1 cellular context compared by ENCODE assay signal in the genomic region with DNA sequence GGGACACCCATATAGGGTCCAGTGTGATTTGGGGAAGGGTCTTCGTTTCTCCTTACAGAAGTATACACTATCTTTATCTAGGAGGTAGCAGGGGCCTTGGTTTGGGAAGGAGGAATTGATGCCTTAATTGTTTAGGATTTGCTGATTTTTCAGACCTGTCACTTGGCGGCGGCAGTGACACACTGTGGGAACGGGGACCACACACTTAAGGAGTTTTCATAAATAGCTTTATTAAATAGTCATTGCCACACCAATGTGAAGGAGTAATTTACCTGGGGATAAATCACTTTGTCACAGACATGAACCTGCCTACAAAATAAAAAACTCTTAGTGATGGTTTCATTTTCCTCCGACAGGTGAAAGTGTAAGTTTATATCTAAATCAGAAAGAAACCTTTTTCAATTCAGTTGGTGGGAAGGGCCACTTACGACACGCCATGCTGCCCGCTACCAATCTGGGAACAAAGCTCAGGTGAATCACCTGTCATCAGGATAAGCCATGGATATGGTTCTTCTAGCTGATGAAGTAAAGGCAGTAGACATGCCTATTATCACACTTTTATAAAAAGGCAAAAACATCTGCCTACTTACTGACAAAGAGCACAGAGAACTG.
TF ChIP-seq lines count a peak whose summit lies in the region.

No MANE protein-coding gene starts in this region.

TF ChIP-seq in H1, 55 proteins besides CTCF, POLR2A, EP300 and RAD21:
- TF ChIP-seq, protein P1, sequence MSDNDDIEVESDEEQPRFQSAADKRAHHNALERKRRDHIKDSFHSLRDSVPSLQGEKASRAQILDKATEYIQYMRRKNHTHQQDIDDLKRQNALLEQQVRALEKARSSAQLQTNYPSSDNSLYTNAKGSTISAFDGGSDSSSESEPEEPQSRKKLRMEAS (IDR thresholded peaks at IDR 0.05), result no peak
- TF ChIP-seq HDAC6 (IDR thresholded peaks at IDR 0.05; ENCODE audit: low read depth, low read length), result no peak
- no peak for TF ChIP-seq SIX5 (IDR thresholded peaks at IDR 0.05; ENCODE audit: low read depth, low read length)
- no peak for TF ChIP-seq TEAD4 (IDR thresholded peaks at IDR 0.05; ENCODE audit: low read depth, low read length)
- TF ChIP-seq MAFK (IDR thresholded peaks at IDR 0.05; ENCODE audit: low read depth, low read length), result no peak
- TF ChIP-seq, protein P2, sequence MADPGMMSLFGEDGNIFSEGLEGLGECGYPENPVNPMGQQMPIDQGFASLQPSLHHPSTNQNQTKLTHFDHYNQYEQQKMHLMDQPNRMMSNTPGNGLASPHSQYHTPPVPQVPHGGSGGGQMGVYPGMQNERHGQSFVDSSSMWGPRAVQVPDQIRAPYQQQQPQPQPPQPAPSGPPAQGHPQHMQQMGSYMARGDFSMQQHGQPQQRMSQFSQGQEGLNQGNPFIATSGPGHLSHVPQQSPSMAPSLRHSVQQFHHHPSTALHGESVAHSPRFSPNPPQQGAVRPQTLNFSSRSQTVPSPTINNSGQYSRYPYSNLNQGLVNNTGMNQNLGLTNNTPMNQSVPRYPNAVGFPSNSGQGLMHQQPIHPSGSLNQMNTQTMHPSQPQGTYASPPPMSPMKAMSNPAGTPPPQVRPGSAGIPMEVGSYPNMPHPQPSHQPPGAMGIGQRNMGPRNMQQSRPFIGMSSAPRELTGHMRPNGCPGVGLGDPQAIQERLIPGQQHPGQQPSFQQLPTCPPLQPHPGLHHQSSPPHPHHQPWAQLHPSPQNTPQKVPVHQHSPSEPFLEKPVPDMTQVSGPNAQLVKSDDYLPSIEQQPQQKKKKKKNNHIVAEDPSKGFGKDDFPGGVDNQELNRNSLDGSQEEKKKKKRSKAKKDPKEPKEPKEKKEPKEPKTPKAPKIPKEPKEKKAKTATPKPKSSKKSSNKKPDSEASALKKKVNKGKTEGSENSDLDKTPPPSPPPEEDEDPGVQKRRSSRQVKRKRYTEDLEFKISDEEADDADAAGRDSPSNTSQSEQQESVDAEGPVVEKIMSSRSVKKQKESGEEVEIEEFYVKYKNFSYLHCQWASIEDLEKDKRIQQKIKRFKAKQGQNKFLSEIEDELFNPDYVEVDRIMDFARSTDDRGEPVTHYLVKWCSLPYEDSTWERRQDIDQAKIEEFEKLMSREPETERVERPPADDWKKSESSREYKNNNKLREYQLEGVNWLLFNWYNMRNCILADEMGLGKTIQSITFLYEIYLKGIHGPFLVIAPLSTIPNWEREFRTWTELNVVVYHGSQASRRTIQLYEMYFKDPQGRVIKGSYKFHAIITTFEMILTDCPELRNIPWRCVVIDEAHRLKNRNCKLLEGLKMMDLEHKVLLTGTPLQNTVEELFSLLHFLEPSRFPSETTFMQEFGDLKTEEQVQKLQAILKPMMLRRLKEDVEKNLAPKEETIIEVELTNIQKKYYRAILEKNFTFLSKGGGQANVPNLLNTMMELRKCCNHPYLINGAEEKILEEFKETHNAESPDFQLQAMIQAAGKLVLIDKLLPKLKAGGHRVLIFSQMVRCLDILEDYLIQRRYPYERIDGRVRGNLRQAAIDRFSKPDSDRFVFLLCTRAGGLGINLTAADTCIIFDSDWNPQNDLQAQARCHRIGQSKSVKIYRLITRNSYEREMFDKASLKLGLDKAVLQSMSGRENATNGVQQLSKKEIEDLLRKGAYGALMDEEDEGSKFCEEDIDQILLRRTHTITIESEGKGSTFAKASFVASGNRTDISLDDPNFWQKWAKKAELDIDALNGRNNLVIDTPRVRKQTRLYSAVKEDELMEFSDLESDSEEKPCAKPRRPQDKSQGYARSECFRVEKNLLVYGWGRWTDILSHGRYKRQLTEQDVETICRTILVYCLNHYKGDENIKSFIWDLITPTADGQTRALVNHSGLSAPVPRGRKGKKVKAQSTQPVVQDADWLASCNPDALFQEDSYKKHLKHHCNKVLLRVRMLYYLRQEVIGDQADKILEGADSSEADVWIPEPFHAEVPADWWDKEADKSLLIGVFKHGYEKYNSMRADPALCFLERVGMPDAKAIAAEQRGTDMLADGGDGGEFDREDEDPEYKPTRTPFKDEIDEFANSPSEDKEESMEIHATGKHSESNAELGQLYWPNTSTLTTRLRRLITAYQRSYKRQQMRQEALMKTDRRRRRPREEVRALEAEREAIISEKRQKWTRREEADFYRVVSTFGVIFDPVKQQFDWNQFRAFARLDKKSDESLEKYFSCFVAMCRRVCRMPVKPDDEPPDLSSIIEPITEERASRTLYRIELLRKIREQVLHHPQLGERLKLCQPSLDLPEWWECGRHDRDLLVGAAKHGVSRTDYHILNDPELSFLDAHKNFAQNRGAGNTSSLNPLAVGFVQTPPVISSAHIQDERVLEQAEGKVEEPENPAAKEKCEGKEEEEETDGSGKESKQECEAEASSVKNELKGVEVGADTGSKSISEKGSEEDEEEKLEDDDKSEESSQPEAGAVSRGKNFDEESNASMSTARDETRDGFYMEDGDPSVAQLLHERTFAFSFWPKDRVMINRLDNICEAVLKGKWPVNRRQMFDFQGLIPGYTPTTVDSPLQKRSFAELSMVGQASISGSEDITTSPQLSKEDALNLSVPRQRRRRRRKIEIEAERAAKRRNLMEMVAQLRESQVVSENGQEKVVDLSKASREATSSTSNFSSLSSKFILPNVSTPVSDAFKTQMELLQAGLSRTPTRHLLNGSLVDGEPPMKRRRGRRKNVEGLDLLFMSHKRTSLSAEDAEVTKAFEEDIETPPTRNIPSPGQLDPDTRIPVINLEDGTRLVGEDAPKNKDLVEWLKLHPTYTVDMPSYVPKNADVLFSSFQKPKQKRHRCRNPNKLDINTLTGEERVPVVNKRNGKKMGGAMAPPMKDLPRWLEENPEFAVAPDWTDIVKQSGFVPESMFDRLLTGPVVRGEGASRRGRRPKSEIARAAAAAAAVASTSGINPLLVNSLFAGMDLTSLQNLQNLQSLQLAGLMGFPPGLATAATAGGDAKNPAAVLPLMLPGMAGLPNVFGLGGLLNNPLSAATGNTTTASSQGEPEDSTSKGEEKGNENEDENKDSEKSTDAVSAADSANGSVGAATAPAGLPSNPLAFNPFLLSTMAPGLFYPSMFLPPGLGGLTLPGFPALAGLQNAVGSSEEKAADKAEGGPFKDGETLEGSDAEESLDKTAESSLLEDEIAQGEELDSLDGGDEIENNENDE (IDR thresholded peaks at IDR 0.05; ENCODE audit: insufficient replicate concordance, low read length), result no peak
- TF ChIP-seq POLR2AphosphoS5 (IDR thresholded peaks at IDR 0.05; ENCODE audit: low read depth, low read length), result no peak
- no peak for TF ChIP-seq CHD1 (IDR thresholded peaks at IDR 0.05; ENCODE audit: low read depth, low read length)
- TF ChIP-seq TAF1 (IDR thresholded peaks at IDR 0.05; ENCODE audit: low read depth, low read length), result no peak
- TF ChIP-seq KDM1A (IDR thresholded peaks at IDR 0.05; ENCODE audit: borderline replicate concordance, low read length), result no peak
- no peak for TF ChIP-seq SRF (IDR thresholded peaks at IDR 0.05; ENCODE audit: low read depth, low read length)
- TF ChIP-seq, protein P3, sequence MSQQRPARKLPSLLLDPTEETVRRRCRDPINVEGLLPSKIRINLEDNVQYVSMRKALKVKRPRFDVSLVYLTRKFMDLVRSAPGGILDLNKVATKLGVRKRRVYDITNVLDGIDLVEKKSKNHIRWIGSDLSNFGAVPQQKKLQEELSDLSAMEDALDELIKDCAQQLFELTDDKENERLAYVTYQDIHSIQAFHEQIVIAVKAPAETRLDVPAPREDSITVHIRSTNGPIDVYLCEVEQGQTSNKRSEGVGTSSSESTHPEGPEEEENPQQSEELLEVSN (IDR thresholded peaks at IDR 0.05), result no peak
- no peak for TF ChIP-seq RXRA (IDR thresholded peaks at IDR 0.05; ENCODE audit: insufficient read depth, low read depth, low read length)
- no peak for TF ChIP-seq NRF1 (IDR thresholded peaks at IDR 0.05; ENCODE audit: low read depth, low read length)
- no peak for TF ChIP-seq CTBP2 (IDR thresholded peaks at IDR 0.05; ENCODE audit: borderline replicate concordance, insufficient read depth, insufficient read length, low read length)
- TF ChIP-seq BRCA1 (IDR thresholded peaks at IDR 0.05; ENCODE audit: low read depth, low read length), result no peak
- TF ChIP-seq KDM4A (IDR thresholded peaks at IDR 0.05; ENCODE audit: low read depth, low read length, severe bottlenecking), result no peak
- no peak for TF ChIP-seq SP1 (IDR thresholded peaks at IDR 0.05; ENCODE audit: low read depth, low read length)
- no peak for TF ChIP-seq POU5F1 (IDR thresholded peaks at IDR 0.05; ENCODE audit: low read depth, low read length)
- no peak for TF ChIP-seq BCL11A (IDR thresholded peaks at IDR 0.05; ENCODE audit: low read depth in 2 of 2, low read length in 2 of 2)
